ENCODE assay signal across 13 cellular contexts in the genomic region with DNA sequence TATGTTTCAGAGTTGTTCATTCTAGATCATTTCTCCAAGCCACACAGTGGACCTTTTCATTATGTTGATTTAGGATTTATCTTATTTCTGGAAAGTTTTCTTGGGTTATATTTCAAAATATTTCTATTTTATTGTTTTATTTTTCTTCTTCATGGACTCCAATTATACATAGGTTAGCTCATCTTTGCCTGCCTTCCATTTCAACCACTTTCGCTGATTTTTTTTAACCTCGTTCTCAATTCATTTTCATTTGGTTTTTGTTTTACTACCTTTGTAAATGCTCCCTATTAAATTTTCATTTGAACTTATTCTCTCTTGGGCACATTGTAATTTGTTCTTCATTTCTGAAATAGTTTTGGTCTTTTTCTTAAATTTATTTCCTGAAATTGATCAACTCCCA.
A peak's percentile ranks its signal among the peaks of the same experiment; 100 is the strongest.
DNase-seq lines count a peak whose midpoint lies in the region; ATAC-seq, FAIRE-seq and TF ChIP-seq lines count a peak whose summit lies in the region.
"Had no signal": no experiment of that assay in that cellular context is flagged by ENCODE, and none has a peak within 500 bp of the region (broad histone marks: within the 10 kb centered on the region; RNA-seq: fewer than 3 reads in every experiment).

No MANE protein-coding gene starts in this region.

- peaks cover 0 to 28% (median 18%) of the 10 kb centered on the region in 8 donors for H3K9me3 Mint-ChIP-seq in CD4-positive, alpha-beta memory T cell

- peaks cover 1 to 8% of the 10 kb centered on the region in 2 donors for H3K36me3 Mint-ChIP-seq in CD4-positive, alpha-beta memory T cell
- H3K36me3 Mint-ChIP-seq: CD8-positive, alpha-beta T cell had no signal

- no peaks in the 10 kb centered on the region for H4K20me1 ChIP-seq in K562 (replicated peaks; ENCODE audit: control insufficient read depth, insufficient read depth, low read length)

- H3K9ac ChIP-seq in K562 (ENCODE audit: insufficient read depth in 1 of 2, low read depth in 2 of 2, low read length in 2 of 2): no peak overlapping the region
- H3K9ac ChIP-seq: GM23248 had no signal

- no peak for FAIRE-seq in K562 (lab: Jason Lieb, UNC)
- FAIRE-seq in small intestine (lab: Jason Lieb, UNC): peak; percentile 39

- TF ChIP-seq RAD21 in K562 (CRISPR knock-in tag; conservative IDR thresholded peaks at IDR 0.05 in 1 of 2, IDR thresholded peaks at IDR 0.05 in 1 of 2): no peak

- POLR2A ChIA-PET in HEK293 (lab: Yijun Ruan, JAX): no interaction called here
- POLR2A ChIA-PET in K562 (lab: Yijun Ruan, JAX): interaction anchor here (1.1 kb wide), 1 partner anchor 67 kb away, joined by 3 read pairs; no protein-coding TSS in a partner anchor
- POLR2A ChIA-PET in CD4-positive, alpha-beta memory T cell (lab: Charles Lee; ENCODE audit: partially characterized antibody): no interaction called here

- H3K4me1 ChIP-seq in HEK293 (ENCODE audit: control insufficient read depth, insufficient read depth, low read length): no peaks in the 10 kb centered on the region
- H3K4me1 ChIP-seq in K562 (replicated peaks in 1 of 2; ENCODE audit: control insufficient read depth in 2 of 2, insufficient read depth in 2 of 2, low read length in 2 of 2): peaks cover 0 to 16% of the 10 kb centered on the region in 2 experiments; a peak in 2 of 5 replicates
- H3K4me1 ChIP-seq in small intestine (ENCODE audit: control insufficient read depth in 2 of 2, insufficient read depth in 1 of 2, low read depth in 1 of 2, low read length in 1 of 2): no peaks in the 10 kb centered on the region
- H3K4me1 ChIP-seq in CD4-positive, alpha-beta memory T cell (ENCODE audit: insufficient read depth, low read length): no peaks in the 10 kb centered on the region
- H3K4me1 ChIP-seq: Caco-2 had no signal

- H3K9me3 ChIP-seq in HEK293 (ENCODE audit: control insufficient read depth, insufficient read depth, low read depth, low read length) (no peaks in the 10 kb centered on the region), K562 (replicated peaks; ENCODE audit: control insufficient read depth, insufficient read depth, low read depth, low read length) (peaks cover 9% of the 10 kb centered on the region), small intestine (ENCODE audit: control insufficient read depth, low read depth) (no peaks in the 10 kb centered on the region)
- no peaks in the 10 kb centered on the region for H3K9me3 ChIP-seq in CD4-positive, alpha-beta memory T cell (ENCODE audit: control insufficient read depth in 1 of 2, low read length in 2 of 2)

- ATAC-seq in K562: no peak
- no peak for ATAC-seq in HG03108 (IDR thresholded peaks at IDR 0.05; ENCODE audit: unreplicated experiment)
- ATAC-seq: CD8-positive, alpha-beta T cell had no signal

- TF ChIP-seq EP300 in K562 (IDR thresholded peaks at IDR 0.05; ENCODE audit: low read length): no peak

- H3K79me2 ChIP-seq in K562 (ENCODE audit: control insufficient read depth, insufficient read depth, low read length): no peaks in the 10 kb centered on the region

- no peaks in the 10 kb centered on the region for H3K36me3 ChIP-seq in HEK293 (ENCODE audit: control insufficient read depth in 2 of 2, insufficient read depth in 1 of 2, low read length in 2 of 2)
- H3K36me3 ChIP-seq in K562 (ENCODE audit: control insufficient read depth, insufficient read depth, low read length): no peaks in the 10 kb centered on the region
- no peaks in the 10 kb centered on the region for H3K36me3 ChIP-seq in small intestine (ENCODE audit: control insufficient read depth in 2 of 2, insufficient read depth in 2 of 2, low read length in 2 of 2)
- no peaks in the 10 kb centered on the region for H3K36me3 ChIP-seq in CD4-positive, alpha-beta memory T cell (ENCODE audit: insufficient read depth, low read length)

- no peak overlapping the region for H3K27ac Mint-ChIP-seq in CD4-positive, alpha-beta memory T cell
- H3K27ac Mint-ChIP-seq: CD8-positive, alpha-beta T cell; H9 had no signal

- no peaks in the 10 kb centered on the region for H3K9me1 ChIP-seq in K562 (ENCODE audit: control insufficient read depth, insufficient read depth, low read length)

- intact Hi-C loops in K562 (cut with micrococcal nuclease): loop anchor here (5.0 to 10.0 kb wide), 2 partner anchors 222 to 296 kb away; partner anchors contain the start of gene PCBD2
- intact Hi-C loops in CD4-positive, alpha-beta memory T cell (cut with micrococcal nuclease): no loop called here

- in situ Hi-C loops in K562 (cut with MboI): no loop called here

- H3K4me2 ChIP-seq in K562 (ENCODE audit: insufficient read depth, low read length): no peak overlapping the region

- no peak overlapping the region for H3K27ac ChIP-seq in HEK293 (ENCODE audit: extremely low read depth, low read depth, low read length)
- H3K27ac ChIP-seq in K562 (ENCODE audit: extremely low read depth, low read depth, low read length): no peak overlapping the region
- H3K27ac ChIP-seq in small intestine (ENCODE audit: low read depth in 1 of 2, low read length in 1 of 2): no peak overlapping the region
- H3K27ac ChIP-seq in CD4-positive, alpha-beta memory T cell (ENCODE audit: low read depth, low read length): no peak overlapping the region
- H3K27ac ChIP-seq: GM23248 had no signal

- CTCF ChIA-PET in HEK293 (lab: Yijun Ruan, JAX): interaction anchor here (0.6 to 3.3 kb wide), 14 partner anchors 9 to 522 kb away, joined by 3 to 15 read pairs (median 4); no protein-coding TSS in a partner anchor
- CTCF ChIA-PET in K562 (lab: Yijun Ruan, JAX; ENCODE audit: low intra/inter-chr PET ratio): interaction anchor here (0.7 to 1.1 kb wide), 3 partner anchors 131 to 194 kb away, joined by 3 to 5 read pairs (median 3); no protein-coding TSS in a partner anchor
- CTCF ChIA-PET in CD4-positive, alpha-beta memory T cell (lab: Charles Lee; ENCODE audit: partially characterized antibody): no interaction called here

- no peak overlapping the region for H3K4me3 Mint-ChIP-seq in CD4-positive, alpha-beta memory T cell
- H3K4me3 Mint-ChIP-seq: CD8-positive, alpha-beta T cell; H9 had no signal

- no TSS peak for BruUV-seq in K562 (replicated peaks; lab: Mats Ljungman, UMichigan)

- no peaks in the 10 kb centered on the region for H3K4me1 Mint-ChIP-seq in CD4-positive, alpha-beta memory T cell

- H3K27me3 ChIP-seq in K562 (ENCODE audit: control insufficient read depth in 2 of 2, insufficient read depth in 2 of 2, low read length in 2 of 2) (no peaks in the 10 kb centered on the region), small intestine (ENCODE audit: control insufficient read depth in 2 of 2, insufficient read depth in 2 of 2, low read length in 2 of 2) (no peaks in the 10 kb centered on the region)
- no peaks in the 10 kb centered on the region for H3K27me3 ChIP-seq in CD4-positive, alpha-beta memory T cell (ENCODE audit: insufficient read depth, low read length)

- DNase-seq in K562 (ENCODE audit: extremely low read depth in 1 of 4, low spot score in 3 of 4) (no peak), small intestine (no peak)
- DNase-seq in CD4-positive, alpha-beta memory T cell: no peak
- DNase-seq in stimulated activated CD4-positive, alpha-beta T cell treated with anti-CD3 and anti-CD28 coated beads, Interleukin-12 subunit alpha, Interleukin-12 subunit beta, amount 100 ng/mL, for 4 hours: no peak
- DNase-seq: C1 segment of cervical spinal cord; Caco-2; CD8-positive, alpha-beta T cell; DMS153; DND-41; H9 had no signal

- no peak overlapping the region for H2AFZ ChIP-seq in K562 (ENCODE audit: low read depth, low read length)
- H2AFZ ChIP-seq: GM23248 had no signal

- WGBS in K562 (ENCODE audit: insufficient coverage, low coverage, missing lambda C conversion rate): 77% methylated on average over 2 of the region's 2 CpGs
- 95 to 98% (median 96%) methylated on average over 2 of the region's 2 CpGs for WGBS in small intestine, 3 donors

- TF ChIP-seq POLR2A in K562 (conservative IDR thresholded peaks at IDR 0.05): no peak

- H3K27me3 Mint-ChIP-seq in CD4-positive, alpha-beta memory T cell: peaks cover 12% of the 10 kb centered on the region in 2 donors

- H3K4me3 ChIP-seq in HEK293 (ENCODE audit: low read depth, low read length): no peak overlapping the region
- H3K4me3 ChIP-seq in K562: no peak overlapping the region
- H3K4me3 ChIP-seq in small intestine (ENCODE audit: low read depth in 1 of 2, low read length in 2 of 2): no peak overlapping the region
- H3K4me3 ChIP-seq in CD4-positive, alpha-beta memory T cell (ENCODE audit: low read length in 2 of 2): no peak overlapping the region
- H3K4me3 ChIP-seq: GM23248 had no signal

- no peak for TF ChIP-seq CTCF in HEK293 (tag by site-specific recombination; IDR thresholded peaks at IDR 0.05)
- no peak for TF ChIP-seq CTCF in K562 (IDR thresholded peaks at IDR 0.05 in 2 of 3, conservative IDR thresholded peaks at IDR 0.05 in 1 of 3; ENCODE audit: insufficient read depth in 2 of 3, low read depth in 1 of 3, low read length in 3 of 3)

TF ChIP-seq in HEK293, 187 proteins besides CTCF, POLR2A, EP300 and RAD21 (continues in another document):
- TF ChIP-seq ZNF239 (tag by site-specific recombination; IDR thresholded peaks at IDR 0.05): no peak
- peak; percentile 99 for TF ChIP-seq ZNF133 (tag by site-specific recombination; IDR thresholded peaks at IDR 0.05)

TF ChIP-seq in K562, 482 proteins besides CTCF, POLR2A, EP300 and RAD21 (continues in another document):
- TF ChIP-seq HOXB6 (CRISPR knock-in tag; IDR thresholded peaks at IDR 0.05; ENCODE audit: borderline replicate concordance): no peak
- peak in 1 of 2 experiments; percentile 96; a peak in 2 of 3 replicates for TF ChIP-seq CBX3 (IDR thresholded peaks at IDR 0.05; ENCODE audit: borderline replicate concordance in 1 of 2, low read length in 2 of 2)
- peak; percentile 57 to 67; a peak in 3 of 4 replicates for TF ChIP-seq TRIM24 (IDR thresholded peaks at IDR 0.05)
- TF ChIP-seq ZNF512 (tag; IDR thresholded peaks at IDR 0.05): peak; percentile 28; the same call in 1 of the 2 replicates
- no peak for TF ChIP-seq OTX1 (CRISPR knock-in tag; IDR thresholded peaks at IDR 0.05)

Comparison
In these comparisons a context has a peak if more than half of its experiments do, and no peak if none do; other contexts are left out.
1. Of the 44 proteins assayed by ChIP-seq in both K562 and HEK293: peak only in K562: TRIM28 and ZEB2; only in HEK293: SETDB1 and ZNF133; in both: none; in neither: 40.